1 cellular context compared by ENCODE assay signal in genomic region chr3:169667380-169667671, GRCh38.
TF ChIP-seq lines count a peak whose summit lies in the region.

No MANE protein-coding gene starts in this region.

TF ChIP-seq in H1, 55 proteins besides CTCF, POLR2A, EP300 and RAD21:
- TF ChIP-seq TAF1 (IDR thresholded peaks at IDR 0.05; ENCODE audit: low read depth, low read length) (no peak), NRF1 (IDR thresholded peaks at IDR 0.05; ENCODE audit: low read depth, low read length) (no peak), SIN3A (conservative IDR thresholded peaks at IDR 0.05 in 1 of 2, IDR thresholded peaks at IDR 0.05 in 1 of 2; ENCODE audit: low read depth in 1 of 2, low read length in 2 of 2) (no peak), RNF2 (IDR thresholded peaks at IDR 0.05; ENCODE audit: borderline replicate concordance, low read depth, low read length, missing control alignments, poor library complexity, severe bottlenecking) (no peak), POLR2AphosphoS5 (IDR thresholded peaks at IDR 0.05; ENCODE audit: low read depth, low read length) (no peak), CHD7 (IDR thresholded peaks at IDR 0.05; ENCODE audit: insufficient replicate concordance, low read length) (no peak), MAX (IDR thresholded peaks at IDR 0.05) (no peak), FOSL1 (IDR thresholded peaks at IDR 0.05; ENCODE audit: insufficient read depth, low read depth, low read length) (no peak), JUND (IDR thresholded peaks at IDR 0.05; ENCODE audit: low read length) (no peak), SAP30 (IDR thresholded peaks at IDR 0.05; ENCODE audit: insufficient read depth, insufficient replicate concordance, low read length) (no peak), TCF12 (IDR thresholded peaks at IDR 0.05; ENCODE audit: low read depth, low read length) (no peak), MAFK (IDR thresholded peaks at IDR 0.05; ENCODE audit: low read depth, low read length) (no peak)
- TF ChIP-seq, protein P1, sequence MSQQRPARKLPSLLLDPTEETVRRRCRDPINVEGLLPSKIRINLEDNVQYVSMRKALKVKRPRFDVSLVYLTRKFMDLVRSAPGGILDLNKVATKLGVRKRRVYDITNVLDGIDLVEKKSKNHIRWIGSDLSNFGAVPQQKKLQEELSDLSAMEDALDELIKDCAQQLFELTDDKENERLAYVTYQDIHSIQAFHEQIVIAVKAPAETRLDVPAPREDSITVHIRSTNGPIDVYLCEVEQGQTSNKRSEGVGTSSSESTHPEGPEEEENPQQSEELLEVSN (IDR thresholded peaks at IDR 0.05) = no peak
- TF ChIP-seq, protein P2, sequence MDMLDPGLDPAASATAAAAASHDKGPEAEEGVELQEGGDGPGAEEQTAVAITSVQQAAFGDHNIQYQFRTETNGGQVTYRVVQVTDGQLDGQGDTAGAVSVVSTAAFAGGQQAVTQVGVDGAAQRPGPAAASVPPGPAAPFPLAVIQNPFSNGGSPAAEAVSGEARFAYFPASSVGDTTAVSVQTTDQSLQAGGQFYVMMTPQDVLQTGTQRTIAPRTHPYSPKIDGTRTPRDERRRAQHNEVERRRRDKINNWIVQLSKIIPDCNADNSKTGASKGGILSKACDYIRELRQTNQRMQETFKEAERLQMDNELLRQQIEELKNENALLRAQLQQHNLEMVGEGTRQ (IDR thresholded peaks at IDR 0.05; ENCODE audit: low read length) = no peak
